Comparison of ENCODE assay signal across 8 cellular contexts in genomic region chr1:35641233-35641866, GRCh38. TPM values are rescaled to one million over a fixed set of nuclear protein-coding genes. Genes with fewer than 3 reads are reported as not detected.
A peak's percentile ranks its signal among the peaks of the same experiment; 100 is the strongest.
DNase-seq lines count a peak whose midpoint lies in the region; ATAC-seq and TF ChIP-seq lines count a peak whose summit lies in the region.

Gene PSMB2 (minus strand): TSS chr1:35641526. CDS start chr1:35641432, 94 bp downstream.

- H3K4me1 Mint-ChIP-seq in activated naive CD8-positive, alpha-beta T cell treated with anti-CD3 and anti-CD28 coated beads, Interleukin-2, amount 10 ng/mL, durations not matched to agents 7 days and 5 days = peaks cover 25% of the 10 kb centered on the region
- H3K4me1 Mint-ChIP-seq in glutamatergic neuron (ENCODE audit: low read depth, unreplicated experiment) = peaks cover 14% of the 10 kb centered on the region

- H3K9me2 ChIP-seq in SU-DHL-6 (replicated peaks; ENCODE audit: insufficient read depth, low read length) = no peaks in the 10 kb centered on the region

- TF ChIP-seq CTCF in GM10266 (IDR thresholded peaks at IDR 0.05; ENCODE audit: control insufficient read depth, insufficient read depth, low read depth, missing control alignments) = no peak
- TF ChIP-seq CTCF in SU-DHL-6 (IDR thresholded peaks at IDR 0.05; ENCODE audit: insufficient read depth, low read length, poor library complexity, severe bottlenecking) = no peak
- no peak for TF ChIP-seq CTCF in glutamatergic neuron (IDR thresholded peaks at IDR 0.05; ENCODE audit: partially characterized antibody, unreplicated experiment)
- no peak for TF ChIP-seq CTCF in omental fat pad (IDR thresholded peaks at IDR 0.05)

- POLR2A ChIA-PET in activated naive CD8-positive, alpha-beta T cell treated with anti-CD3 and anti-CD28 coated beads, Interleukin-2, amount 10 ng/mL, durations not matched to agents 7 days and 5 days (lab: Charles Lee) = interaction anchor here (1.2 kb wide), 1 partner anchor 64 kb away, joined by 4 read pairs; no protein-coding TSS in a partner anchor

- H3K27me3 ChIP-seq in SU-DHL-6 (ENCODE audit: low read length) = no peaks in the 10 kb centered on the region

- H3K4me3 ChIP-seq in SU-DHL-6 (ENCODE audit: insufficient read depth, low read length, poor library complexity, severe bottlenecking) = peak within 1 kb of the TSS; percentile 99

- peak within 1 kb of the TSS; percentile 81 for H3K9ac ChIP-seq in SU-DHL-6 (ENCODE audit: low read length)

- H3K9me3 Mint-ChIP-seq in activated naive CD8-positive, alpha-beta T cell treated with anti-CD3 and anti-CD28 coated beads, Interleukin-2, amount 10 ng/mL, durations not matched to agents 7 days and 5 days = no peaks in the 10 kb centered on the region
- peaks cover 9% of the 10 kb centered on the region for H3K9me3 Mint-ChIP-seq in glutamatergic neuron (ENCODE audit: unreplicated experiment)

- H3K36me3 Mint-ChIP-seq in activated naive CD8-positive, alpha-beta T cell treated with anti-CD3 and anti-CD28 coated beads, Interleukin-2, amount 10 ng/mL, durations not matched to agents 7 days and 5 days = peaks cover 3% of the 10 kb centered on the region
- H3K36me3 Mint-ChIP-seq in glutamatergic neuron (ENCODE audit: unreplicated experiment) = peaks cover 4% of the 10 kb centered on the region

- peak; percentile 86 for DNase-seq in GM10266 (ENCODE audit: extremely low spot score)
- peak; percentile 94 to 97 (median 97) for DNase-seq in NCI-H1417 (lab: John Stamatoyannopoulos, UW)
- DNase-seq in activated naive CD8-positive, alpha-beta T cell treated with anti-CD3 and anti-CD28 coated beads, Interleukin-2, amount 10 ng/mL, durations not matched to agents 7 days and 5 days = peak; percentile 97
- DNase-seq in glutamatergic neuron = peak; percentile 98
- peak; percentile 96 for DNase-seq in omental fat pad (ENCODE audit: low spot score)

- H3K4me2 ChIP-seq in SU-DHL-6 (ENCODE audit: low read depth, low read length, poor library complexity, severe bottlenecking) = peak within 1 kb of the TSS; percentile 91

- no peaks in the 10 kb centered on the region for H3K9me3 ChIP-seq in SU-DHL-6 (ENCODE audit: insufficient read depth, low read length)

- peak within 1 kb of the TSS; percentile 89 for H2AFZ ChIP-seq in SU-DHL-6 (ENCODE audit: low read depth, low read length, severe bottlenecking)

- H3K27ac ChIP-seq in SU-DHL-6 (ENCODE audit: low read depth, low read length) (peak within 1 kb of the TSS; percentile 44), temporal lobe (ENCODE audit: low read depth, low read length) (peak within 1 kb of the TSS; percentile 89)

- no peaks in the 10 kb centered on the region for H3K36me3 ChIP-seq in SU-DHL-6 (ENCODE audit: low read length)

- H3K27me3 Mint-ChIP-seq in activated naive CD8-positive, alpha-beta T cell treated with anti-CD3 and anti-CD28 coated beads, Interleukin-2, amount 10 ng/mL, durations not matched to agents 7 days and 5 days = peaks cover 34% of the 10 kb centered on the region
- H3K27me3 Mint-ChIP-seq in glutamatergic neuron (ENCODE audit: unreplicated experiment) = peaks cover 8% of the 10 kb centered on the region

- peak within 1 kb of the TSS; percentile 98 for H3K4me3 Mint-ChIP-seq in activated naive CD8-positive, alpha-beta T cell treated with anti-CD3 and anti-CD28 coated beads, Interleukin-2, amount 10 ng/mL, durations not matched to agents 7 days and 5 days
- peak within 1 kb of the TSS; percentile 100 for H3K4me3 Mint-ChIP-seq in glutamatergic neuron (ENCODE audit: unreplicated experiment)

- peak; percentile 92 for ATAC-seq in HG02642 (IDR thresholded peaks at IDR 0.05; ENCODE audit: poor library complexity, unreplicated experiment)
- peak; percentile 92 for ATAC-seq in activated naive CD8-positive, alpha-beta T cell treated with anti-CD3 and anti-CD28 coated beads, Interleukin-2, amount 10 ng/mL, durations not matched to agents 7 days and 5 days (ENCODE audit: low read depth)
- peak; percentile 91 for ATAC-seq in omental fat pad (ENCODE audit: low FRiP score)

- H4K20me1 ChIP-seq in SU-DHL-6 (ENCODE audit: low read depth, low read length) = 0 out of 2 replicates have a peak, but pooled peaks cover 7% of the 10 kb centered on the region

- H3K27ac Mint-ChIP-seq in activated naive CD8-positive, alpha-beta T cell treated with anti-CD3 and anti-CD28 coated beads, Interleukin-2, amount 10 ng/mL, durations not matched to agents 7 days and 5 days = peak within 1 kb of the TSS; percentile 99
- H3K27ac Mint-ChIP-seq in glutamatergic neuron (ENCODE audit: unreplicated experiment) = peak within 1 kb of the TSS; percentile 100

- peaks cover 9% of the 10 kb centered on the region; the same call in 1 of the 2 replicates for H3F3A ChIP-seq in SU-DHL-6 (ENCODE audit: insufficient read depth)

- H3K79me2 ChIP-seq in SU-DHL-6 (ENCODE audit: insufficient read depth, low read length) = peaks cover 47% of the 10 kb centered on the region

RNA-seq across cellular contexts. Expression of gene PSMB2, which starts in this region (rescaled TPM):
- 10 to 100 TPM; 55.1 to 58.0 TPM for total RNA-seq in activated naive CD8-positive, alpha-beta T cell treated with anti-CD3 and anti-CD28 coated beads, Interleukin-2, amount 10 ng/mL, durations not matched to agents 7 days and 5 days
- total RNA-seq in glutamatergic neuron (ENCODE audit: unreplicated experiment) (85.8 TPM), omental fat pad (10 to 100 TPM; 31.4 to 39.9 (median 36.1) TPM), temporal lobe (20.2 TPM)

Comparison
In these comparisons a context has a peak if more than half of its experiments do, and no peak if none do; other contexts are left out.
1. Peak in every context shown above with its lines: DNase-seq, ATAC-seq, H3K4me3 ChIP-seq and H3K27ac ChIP-seq.